In the genomic region with DNA sequence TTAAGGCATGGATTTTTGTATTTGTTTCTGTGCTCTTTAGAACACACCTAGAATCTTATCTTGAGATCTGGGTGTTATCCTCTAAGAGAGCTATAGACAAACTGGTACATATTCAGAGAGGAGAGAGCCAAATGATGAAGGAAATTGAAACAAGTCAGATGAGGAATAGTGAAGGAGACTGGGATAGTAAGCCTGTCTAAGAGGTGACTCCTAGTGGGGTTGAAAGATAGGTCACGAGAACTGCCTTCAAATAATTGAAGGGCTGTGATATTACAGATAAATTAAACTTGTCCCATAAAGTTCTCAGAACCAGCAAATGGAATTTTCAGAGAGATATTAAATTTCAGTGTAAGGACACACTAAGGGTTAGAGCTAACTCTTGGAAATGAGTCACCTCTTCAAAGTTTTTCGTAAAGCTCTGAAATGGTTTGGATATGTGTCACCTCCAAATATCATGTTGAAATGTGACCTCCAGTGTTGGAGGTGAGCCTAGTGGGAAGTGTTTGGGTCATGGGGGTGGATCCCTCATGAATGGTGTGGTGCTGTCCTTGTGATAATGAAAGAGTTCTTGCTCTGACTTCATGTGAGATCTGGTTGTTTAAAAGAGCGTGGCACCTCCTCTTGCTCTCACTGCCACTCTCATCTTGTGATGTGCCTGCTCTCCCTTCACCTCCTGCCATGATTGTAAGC, we compare ENCODE assay signal across 11 cellular contexts.
DNase-seq lines count a peak whose midpoint lies in the region; ATAC-seq and TF ChIP-seq lines count a peak whose summit lies in the region.
"Had no signal": no experiment of that assay in that cellular context is flagged by ENCODE, and none has a peak within 500 bp of the region (broad histone marks: within the 10 kb centered on the region; RNA-seq: fewer than 3 reads in every experiment).

No MANE protein-coding gene starts in this region.

- H3K27me3 Mint-ChIP-seq in activated CD8-positive, alpha-beta T cell treated with anti-CD3 and anti-CD28 coated beads for 36 hours: no peaks in the 10 kb centered on the region
- H3K27me3 Mint-ChIP-seq in activated CD8-positive, alpha-beta T cell treated with anti-CD3 and anti-CD28 coated beads, Interleukin-2, amount 10 ng/mL, durations not matched to agents 7 days and 5 days (ENCODE audit: low read depth): no peaks in the 10 kb centered on the region

- peak overlapping the region; percentile 31 for H3K4me3 Mint-ChIP-seq in activated CD8-positive, alpha-beta T cell treated with anti-CD3 and anti-CD28 coated beads for 36 hours
- no peak overlapping the region for H3K4me3 Mint-ChIP-seq in activated CD8-positive, alpha-beta T cell treated with anti-CD3 and anti-CD28 coated beads, Interleukin-2, amount 10 ng/mL, durations not matched to agents 7 days and 5 days

- POLR2A ChIA-PET in activated CD8-positive, alpha-beta T cell treated with anti-CD3 and anti-CD28 coated beads for 36 hours (lab: Charles Lee): interaction anchor here (1.1 kb wide), 1 partner anchor 87 kb away, joined by 5 read pairs; a partner anchor contains a TSS
- POLR2A ChIA-PET in activated CD8-positive, alpha-beta T cell treated with anti-CD3 and anti-CD28 coated beads, Interleukin-2, amount 10 ng/mL, durations not matched to agents 7 days and 5 days (lab: Charles Lee): no interaction called here
- POLR2A ChIA-PET in RWPE1 (lab: Yijun Ruan, JAX; ENCODE audit: low non-redundant PET): no interaction called here

- H3K36me3 ChIP-seq in effector memory CD4-positive, alpha-beta T cell (ENCODE audit: control insufficient read depth, insufficient read depth, low read length): no peaks in the 10 kb centered on the region
- H3K36me3 ChIP-seq: Peyer's patch had no signal

- peak overlapping the region; percentile 78 for H3K27ac Mint-ChIP-seq in activated CD8-positive, alpha-beta T cell treated with anti-CD3 and anti-CD28 coated beads for 36 hours
- H3K27ac Mint-ChIP-seq in activated CD8-positive, alpha-beta T cell treated with anti-CD3 and anti-CD28 coated beads, Interleukin-2, amount 10 ng/mL, durations not matched to agents 7 days and 5 days: no peak overlapping the region

- H3K27ac ChIP-seq in RWPE1: peak overlapping the region; percentile 76
- no peak overlapping the region for H3K27ac ChIP-seq in effector memory CD4-positive, alpha-beta T cell (ENCODE audit: insufficient read depth, low read length, poor library complexity, severe bottlenecking)
- H3K27ac ChIP-seq: BLaER1 treated with 17β-estradiol and CSF1 and Interleukin-3, amounts not matched to agents 10 nM and 100 nM; Peyer's patch had no signal

- peaks cover 38% of the 10 kb centered on the region for H3K4me1 Mint-ChIP-seq in activated CD8-positive, alpha-beta T cell treated with anti-CD3 and anti-CD28 coated beads for 36 hours (ENCODE audit: low read depth)
- peaks cover 20% of the 10 kb centered on the region for H3K4me1 Mint-ChIP-seq in activated CD8-positive, alpha-beta T cell treated with anti-CD3 and anti-CD28 coated beads, Interleukin-2, amount 10 ng/mL, durations not matched to agents 7 days and 5 days (ENCODE audit: low read depth)

- H3K4me1 ChIP-seq in effector memory CD4-positive, alpha-beta T cell (ENCODE audit: control insufficient read depth, insufficient read depth, low read length, poor library complexity, severe bottlenecking): peaks cover 5% of the 10 kb centered on the region

- peaks cover 5% of the 10 kb centered on the region for H3K9me3 Mint-ChIP-seq in activated CD8-positive, alpha-beta T cell treated with anti-CD3 and anti-CD28 coated beads for 36 hours
- peaks cover 9% of the 10 kb centered on the region for H3K9me3 Mint-ChIP-seq in activated CD8-positive, alpha-beta T cell treated with anti-CD3 and anti-CD28 coated beads, Interleukin-2, amount 10 ng/mL, durations not matched to agents 7 days and 5 days (ENCODE audit: insufficient read depth)

- intact Hi-C loops in activated CD8-positive, alpha-beta T cell treated with anti-CD3 and anti-CD28 coated beads for 36 hours (cut with micrococcal nuclease): no loop called here

- peaks cover 24% of the 10 kb centered on the region for H3K36me3 Mint-ChIP-seq in activated CD8-positive, alpha-beta T cell treated with anti-CD3 and anti-CD28 coated beads for 36 hours (ENCODE audit: low read depth)
- peaks cover 22% of the 10 kb centered on the region for H3K36me3 Mint-ChIP-seq in activated CD8-positive, alpha-beta T cell treated with anti-CD3 and anti-CD28 coated beads, Interleukin-2, amount 10 ng/mL, durations not matched to agents 7 days and 5 days (ENCODE audit: low read depth)

- ATAC-seq in activated CD8-positive, alpha-beta T cell treated with anti-CD3 and anti-CD28 coated beads for 36 hours: peak; percentile 93
- ATAC-seq in activated CD8-positive, alpha-beta T cell treated with anti-CD3 and anti-CD28 coated beads, Interleukin-2, amount 10 ng/mL, durations not matched to agents 7 days and 5 days: no peak
- ATAC-seq in HG02840 (IDR thresholded peaks at IDR 0.05; ENCODE audit: low FRiP score, unreplicated experiment): no peak

- no peak for TF ChIP-seq POLR2A in erythroblast (IDR thresholded peaks at IDR 0.05; ENCODE audit: low read length)

- no peaks in the 10 kb centered on the region for H3K9me3 ChIP-seq in effector memory CD4-positive, alpha-beta T cell (ENCODE audit: control insufficient read depth, low read length)
- H3K9me3 ChIP-seq: Peyer's patch had no signal

- no peak overlapping the region for H3K4me3 ChIP-seq in effector memory CD4-positive, alpha-beta T cell (ENCODE audit: insufficient read depth, low read depth, low read length, poor library complexity, severe bottlenecking)
- H3K4me3 ChIP-seq: BLaER1 treated with 17β-estradiol and CSF1 and Interleukin-3, amounts not matched to agents 10 nM and 100 nM; Peyer's patch had no signal

- no peaks in the 10 kb centered on the region for H3K27me3 ChIP-seq in effector memory CD4-positive, alpha-beta T cell (replicated peaks; ENCODE audit: control insufficient read depth, insufficient read depth, low read length, poor library complexity, severe bottlenecking)
- H3K27me3 ChIP-seq: BLaER1 treated with 17β-estradiol and CSF1 and Interleukin-3, amounts not matched to agents 10 nM and 100 nM; Peyer's patch had no signal

- DNase-seq in activated CD8-positive, alpha-beta T cell treated with anti-CD3 and anti-CD28 coated beads for 36 hours: peak; percentile 70
- DNase-seq in activated CD8-positive, alpha-beta T cell treated with anti-CD3 and anti-CD28 coated beads, Interleukin-2, amount 10 ng/mL, durations not matched to agents 7 days and 5 days: no peak
- peak; percentile 36 for DNase-seq in RWPE1 (ENCODE audit: low spot score)
- peak; percentile 31 to 39 for DNase-seq in erythroblast (lab: John Stamatoyannopoulos, UW)
- peak; percentile 35 for DNase-seq in stimulated activated CD4-positive, alpha-beta T cell treated with anti-CD3 and anti-CD28 coated beads, Interleukin-4, amount 100 ng/mL, for 24 hours
- no peak for DNase-seq in effector memory CD4-positive, alpha-beta T cell
- no peak for DNase-seq in DMS79 (lab: John Stamatoyannopoulos, UW)
- DNase-seq: aorta, Peyer's patch had no signal

- TF ChIP-seq CTCF in activated CD8-positive, alpha-beta T cell treated with anti-CD3 and anti-CD28 coated beads for 36 hours (IDR thresholded peaks at IDR 0.05): no peak
- no peak for TF ChIP-seq CTCF in RWPE1 (conservative IDR thresholded peaks at IDR 0.05; ENCODE audit: low read depth)

- CTCF ChIA-PET in activated CD8-positive, alpha-beta T cell treated with anti-CD3 and anti-CD28 coated beads for 36 hours (lab: Charles Lee): interaction anchor here (1.3 kb wide), 2 partner anchors 9 to 272 kb away, joined by 3 read pairs; no protein-coding TSS in a partner anchor
- CTCF ChIA-PET in activated CD8-positive, alpha-beta T cell treated with anti-CD3 and anti-CD28 coated beads, Interleukin-2, amount 10 ng/mL, durations not matched to agents 7 days and 5 days (lab: Charles Lee): interaction anchor here (0.8 to 1.6 kb wide), 3 partner anchors 9 to 12 kb away, joined by 3 to 6 read pairs (median 3); no protein-coding TSS in a partner anchor
- CTCF ChIA-PET in RWPE1 (lab: Yijun Ruan, JAX): interaction anchor here (0.6 kb wide), 1 partner anchor 62 kb away, joined by 5 read pairs; no protein-coding TSS in a partner anchor

Comparison
In these comparisons a context has a peak if more than half of its experiments do, and no peak if none do; other contexts are left out.
1. DNase-seq: peak in activated CD8-positive, alpha-beta T cell treated with anti-CD3 and anti-CD28 coated beads for 36 hours (single experiment), RWPE1 (single experiment), erythroblast (2 of 2) and stimulated activated CD4-positive, alpha-beta T cell treated with anti-CD3 and anti-CD28 coated beads, Interleukin-4, amount 100 ng/mL, for 24 hours (single experiment); none in activated CD8-positive, alpha-beta T cell treated with anti-CD3 and anti-CD28 coated beads, Interleukin-2, amount 10 ng/mL, durations not matched to agents 7 days and 5 days (single experiment), effector memory CD4-positive, alpha-beta T cell (0 of 3) and DMS79 (single experiment).